In genomic region chr13:20074956-20075355, GRCh38 we compare ENCODE assay signal across 24 cellular contexts.
DNase-seq lines count a peak whose midpoint lies in the region; ATAC-seq, FAIRE-seq and TF ChIP-seq lines count a peak whose summit lies in the region.
"Had no signal": no experiment of that assay in that cellular context is flagged by ENCODE, and none has a peak within 500 bp of the region (broad histone marks: within the 10 kb centered on the region; RNA-seq: fewer than 3 reads in every experiment).

No MANE protein-coding gene starts in this region.

- H3K27ac Mint-ChIP-seq in T-helper 2 cell treated with Interferon-gamma antibody and Interleukin-4, amounts not matched to agents 5 μg/mL and 100 μg/mL, for 36 hours, result peak overlapping the region; percentile 18
- H3K27ac Mint-ChIP-seq in dendritic cell treated with granulocyte-macrophage colony-stimulating factor and Interleukin-4, amounts not matched to agents 40 ng/mL and 50 ng/mL, for 4 days, result peak overlapping the region; percentile 80
- H3K27ac Mint-ChIP-seq in mesothelial cell of epicardium, result peak overlapping the region; percentile 87
- no peak overlapping the region for H3K27ac Mint-ChIP-seq in HFFc6

- no peaks in the 10 kb centered on the region for H3K9me3 Mint-ChIP-seq in T-helper 2 cell treated with Interferon-gamma antibody and Interleukin-4, amounts not matched to agents 5 μg/mL and 100 μg/mL, for 36 hours
- no peaks in the 10 kb centered on the region for H3K9me3 Mint-ChIP-seq in dendritic cell treated with granulocyte-macrophage colony-stimulating factor and Interleukin-4, amounts not matched to agents 40 ng/mL and 50 ng/mL, for 4 days
- H3K9me3 Mint-ChIP-seq in mesothelial cell of epicardium, result no peaks in the 10 kb centered on the region
- no peaks in the 10 kb centered on the region for H3K9me3 Mint-ChIP-seq in HFFc6
- H3K9me3 Mint-ChIP-seq: CD8-positive, alpha-beta memory T cell had no signal

- peaks cover 16% of the 10 kb centered on the region for H3K4me1 Mint-ChIP-seq in T-helper 2 cell treated with Interferon-gamma antibody and Interleukin-4, amounts not matched to agents 5 μg/mL and 100 μg/mL, for 36 hours (ENCODE audit: low read depth)
- H3K4me1 Mint-ChIP-seq in dendritic cell treated with granulocyte-macrophage colony-stimulating factor and Interleukin-4, amounts not matched to agents 40 ng/mL and 50 ng/mL, for 4 days (ENCODE audit: low read depth), result peaks cover 56% of the 10 kb centered on the region
- peaks cover 5% of the 10 kb centered on the region for H3K4me1 Mint-ChIP-seq in mesothelial cell of epicardium
- no peaks in the 10 kb centered on the region for H3K4me1 Mint-ChIP-seq in HFFc6 (ENCODE audit: low read depth)

- FAIRE-seq in G401.6 (lab: Jason Lieb, UNC), result peak; percentile 63
- FAIRE-seq: GM12892 had no signal

- H3K36me3 Mint-ChIP-seq in T-helper 2 cell treated with Interferon-gamma antibody and Interleukin-4, amounts not matched to agents 5 μg/mL and 100 μg/mL, for 36 hours (ENCODE audit: low read depth), result peaks cover 33% of the 10 kb centered on the region
- peaks cover 72% of the 10 kb centered on the region for H3K36me3 Mint-ChIP-seq in dendritic cell treated with granulocyte-macrophage colony-stimulating factor and Interleukin-4, amounts not matched to agents 40 ng/mL and 50 ng/mL, for 4 days (ENCODE audit: low read depth)
- peaks cover 40% of the 10 kb centered on the region for H3K36me3 Mint-ChIP-seq in mesothelial cell of epicardium
- peaks cover 8% of the 10 kb centered on the region; the same call in 1 of the 2 replicates for H3K36me3 Mint-ChIP-seq in HFFc6 (ENCODE audit: low read depth)

- DNase-seq in T-helper 2 cell treated with Interferon-gamma antibody and Interleukin-4, amounts not matched to agents 5 μg/mL and 100 μg/mL, for 36 hours (ENCODE audit: low spot score), result no peak
- no peak for DNase-seq in T-helper 2 cell
- DNase-seq in mesothelial cell of epicardium (ENCODE audit: low spot score in 2 of 2, unreplicated experiment in 2 of 2), result no peak
- DNase-seq in epidermal melanocyte (ENCODE audit: insufficient read length, low spot score), result no peak
- DNase-seq in HFFc6, result no peak
- no peak for DNase-seq in left colon
- DNase-seq: BE2C; CD8-positive, alpha-beta memory T cell; DMS 273 treated with DMSO at 0.1 percent for 48 hours; DMS79; EL; GOT3; HCEC 1CT; KG1; MG63; NCI-H2029; NCI-H446; NCI-H524 treated with DMSO at 0.1 percent for 48 hours; NCI-H774; NK-92 treated with Interleukin-12 subunit alpha and Interleukin-12 subunit beta, amount 100 ng/mL, for 24 hours; PC-3 had no signal

- intact Hi-C loops in dendritic cell treated with granulocyte-macrophage colony-stimulating factor and Interleukin-4, amounts not matched to agents 40 ng/mL and 50 ng/mL, for 4 days (cut with micrococcal nuclease), result loop anchor here (5.0 kb wide), 1 partner anchor 52 kb away; no protein-coding TSS in a partner anchor
- intact Hi-C loops in left colon (cut with DNase I, micrococcal nuclease), result no loop called here

- no peaks in the 10 kb centered on the region for H3K27me3 Mint-ChIP-seq in T-helper 2 cell treated with Interferon-gamma antibody and Interleukin-4, amounts not matched to agents 5 μg/mL and 100 μg/mL, for 36 hours (ENCODE audit: low read depth)
- H3K27me3 Mint-ChIP-seq in dendritic cell treated with granulocyte-macrophage colony-stimulating factor and Interleukin-4, amounts not matched to agents 40 ng/mL and 50 ng/mL, for 4 days, result no peaks in the 10 kb centered on the region
- no peaks in the 10 kb centered on the region for H3K27me3 Mint-ChIP-seq in mesothelial cell of epicardium (ENCODE audit: low read depth)
- no peaks in the 10 kb centered on the region; the same call in 1 of the 2 replicates for H3K27me3 Mint-ChIP-seq in HFFc6 (ENCODE audit: insufficient read depth)
- H3K27me3 Mint-ChIP-seq: CD8-positive, alpha-beta memory T cell had no signal

- H3K4me3 Mint-ChIP-seq in T-helper 2 cell treated with Interferon-gamma antibody and Interleukin-4, amounts not matched to agents 5 μg/mL and 100 μg/mL, for 36 hours, result no peak overlapping the region
- no peak overlapping the region for H3K4me3 Mint-ChIP-seq in dendritic cell treated with granulocyte-macrophage colony-stimulating factor and Interleukin-4, amounts not matched to agents 40 ng/mL and 50 ng/mL, for 4 days
- H3K4me3 Mint-ChIP-seq in mesothelial cell of epicardium, result no peak overlapping the region
- no peak overlapping the region for H3K4me3 Mint-ChIP-seq in HFFc6
- H3K4me3 Mint-ChIP-seq: CD8-positive, alpha-beta memory T cell had no signal

- TF ChIP-seq CTCF in mesothelial cell of epicardium (IDR thresholded peaks at IDR 0.05; ENCODE audit: unreplicated experiment) (no peak), HFFc6 (IDR thresholded peaks at IDR 0.05) (no peak)

- no peak for ATAC-seq in left colon
- ATAC-seq: PC-3 had no signal
